In the genomic region with DNA sequence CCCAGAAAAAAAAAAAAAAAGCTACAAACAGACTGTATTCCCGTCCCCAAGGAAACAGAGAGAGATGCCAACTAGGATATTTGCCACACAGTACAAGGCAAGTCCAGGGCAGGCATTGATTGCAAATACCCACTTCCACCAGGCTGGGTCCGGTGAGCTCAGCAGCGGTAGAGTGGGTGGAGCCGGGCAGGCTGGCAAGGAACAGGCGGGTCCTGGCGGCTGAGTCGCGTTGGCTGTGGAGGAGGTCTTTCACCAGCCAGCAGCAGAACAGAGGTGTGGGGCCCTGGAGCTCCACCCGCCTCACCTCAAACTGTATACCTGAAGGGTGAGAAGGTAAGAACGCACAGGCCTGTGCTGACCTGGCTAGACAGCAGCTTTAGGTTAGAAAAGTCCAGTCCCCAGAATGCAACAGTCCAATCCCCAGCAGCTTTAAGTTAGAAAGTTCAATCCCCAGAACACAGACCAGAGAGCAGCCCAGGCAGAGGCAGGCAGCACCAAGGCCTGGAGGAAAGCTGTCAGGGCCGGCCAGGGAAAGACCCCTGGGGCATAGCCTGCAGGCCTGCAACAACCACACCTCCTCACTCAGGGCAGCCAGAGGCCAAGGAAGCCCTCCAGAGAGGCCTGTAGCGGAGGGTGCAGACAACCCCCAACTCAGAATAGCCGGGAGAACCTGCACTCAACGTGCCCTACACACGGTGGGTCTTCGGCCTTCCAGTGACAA, we compare ENCODE assay signal across 9 cellular contexts. TPM values are rescaled to one million over a fixed set of nuclear protein-coding genes. Genes with fewer than 3 reads are reported as not detected.
DNase-seq lines count a peak whose midpoint lies in the region; ATAC-seq lines count a peak whose summit lies in the region.
"Had no signal": no experiment of that assay in that cellular context is flagged by ENCODE, and none has a peak within 500 bp of the region (broad histone marks: within the 10 kb centered on the region; RNA-seq: fewer than 3 reads in every experiment).

No MANE protein-coding gene starts in this region.

- peak; percentile 66 to 68 for ATAC-seq in activated CD4-positive, CD25-positive, alpha-beta regulatory T cell treated with anti-CD3 and anti-CD28 coated beads, Interleukin-2, amount 50 U/mL, for 24 hours
- ATAC-seq in HG03280 (IDR thresholded peaks at IDR 0.05; ENCODE audit: unreplicated experiment) (no peak), HG03135 (IDR thresholded peaks at IDR 0.05; ENCODE audit: unreplicated experiment) (no peak)

- DNase-seq in epithelial cell of prostate (ENCODE audit: low read depth, low spot score) (peak; percentile 26), DMS79 treated with DMSO at 0.1 percent for 48 hours (lab: John Stamatoyannopoulos, UW) (no peak)
- peak; percentile 58 for DNase-seq in stimulated activated CD4-positive, alpha-beta T cell treated with anti-CD3 and anti-CD28 coated beads, Interleukin-15, amount 100 ng/mL, for 24 hours
- DNase-seq: activated gamma-delta T cell had no signal

- H3K4me3 Mint-ChIP-seq in IgD-negative memory B cell = peak overlapping the region in 2 of 4 donors; percentile 33 to 60

- peaks cover 0 to 5% (median 3%) of the 10 kb centered on the region in 3 donors for H3K9me3 Mint-ChIP-seq in IgD-negative memory B cell

- H3K27ac ChIP-seq in epithelial cell of prostate = peak overlapping the region; percentile 23
- H3K27ac ChIP-seq: parathyroid adenoma had no signal

- peaks cover 17 to 37% (median 30%) of the 10 kb centered on the region in 3 donors for H3K4me1 Mint-ChIP-seq in IgD-negative memory B cell

- no peaks in the 10 kb centered on the region for H3K27me3 Mint-ChIP-seq in IgD-negative memory B cell

- peak overlapping the region in 2 of 3 donors; percentile 95 to 98 for H3K27ac Mint-ChIP-seq in IgD-negative memory B cell

- H3K36me3 Mint-ChIP-seq in IgD-negative memory B cell = peaks cover 9% of the 10 kb centered on the region

RNA-seq across cellular contexts. Expression of gene MTERF4, which starts 21.9 kb away (rescaled TPM):
- polyA plus RNA-seq in IgD-negative memory B cell = 65.6 TPM

RNA-seq across cellular contexts. Expression of gene PASK, which starts 25.3 kb away (rescaled TPM):
- polyA plus RNA-seq in IgD-negative memory B cell = 10.3 TPM

RNA-seq across cellular contexts. Expression of gene PPP1R7, which starts 26.3 kb away (rescaled TPM):
- polyA plus RNA-seq in IgD-negative memory B cell = 94.7 TPM

Comparison
In these comparisons a context has a peak if more than half of its experiments do, and no peak if none do; other contexts are left out.
1. ATAC-seq: peak in activated CD4-positive, CD25-positive, alpha-beta regulatory T cell treated with anti-CD3 and anti-CD28 coated beads, Interleukin-2, amount 50 U/mL, for 24 hours (2 of 2); none in HG03280 (single experiment) and HG03135 (single experiment).